In the genomic region with DNA sequence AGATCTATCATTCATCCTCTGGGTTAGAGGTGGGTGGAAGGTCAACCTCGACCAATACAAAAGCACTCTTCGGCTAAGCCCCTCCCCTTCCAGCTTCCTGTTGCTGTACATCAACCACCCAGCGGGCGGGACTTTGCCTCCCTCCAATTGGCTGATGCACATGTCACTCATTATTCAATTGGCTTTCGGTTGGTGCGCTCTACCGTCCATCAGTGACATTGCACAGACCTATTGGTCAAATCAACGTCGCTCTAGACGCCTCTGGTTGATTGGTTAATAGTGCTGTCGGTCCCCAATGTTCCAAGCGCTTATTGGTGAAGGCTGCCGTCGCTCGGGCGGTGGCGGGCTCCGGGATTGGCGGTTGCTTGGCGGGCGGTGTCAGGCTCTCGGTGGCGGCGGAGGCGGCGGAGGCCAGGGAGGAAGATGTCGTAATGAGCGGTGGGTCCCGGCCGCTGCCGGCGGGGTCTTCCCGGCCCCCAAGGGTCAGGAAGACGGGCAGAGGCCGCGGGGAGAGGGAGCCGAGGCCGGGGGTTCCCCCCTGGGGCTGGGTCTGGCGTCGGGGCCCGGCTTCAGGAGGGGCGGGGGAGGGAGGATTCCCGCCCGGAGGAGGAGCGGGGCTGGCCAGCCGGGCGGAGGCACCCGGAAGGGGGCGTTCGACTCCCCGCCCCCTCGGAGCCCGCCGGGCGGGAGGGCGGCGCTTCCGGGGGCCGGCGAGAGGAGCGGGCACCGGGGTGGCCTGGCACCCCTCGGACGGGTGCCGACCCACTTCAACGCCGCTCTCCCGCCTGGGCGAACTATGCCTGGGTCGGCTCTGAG, we compare ENCODE assay signal across 8 cellular contexts.
DNase-seq lines count a peak whose midpoint lies in the region; ATAC-seq and FAIRE-seq lines count a peak whose summit lies in the region.

A gene (plus strand): TSS at position 381 of the 816 bp plus-strand sequence. CDS start 51 bp downstream, at position 432.

- ATAC-seq in GM21367 (IDR thresholded peaks at IDR 0.05; ENCODE audit: unreplicated experiment) (peak; percentile 82), memory B cell (ENCODE audit: low read depth) (peak; percentile 81)
- peak; percentile 83 for ATAC-seq in effector memory CD8-positive, alpha-beta T cell (replicated peaks)

- no peaks in the 10 kb centered on the region for H3K27me3 Mint-ChIP-seq in effector memory CD8-positive, alpha-beta T cell
- no peaks in the 10 kb centered on the region for H3K27me3 Mint-ChIP-seq in memory B cell

- peak within 1 kb of the TSS; percentile 98 to 99 for H3K27ac Mint-ChIP-seq in effector memory CD8-positive, alpha-beta T cell
- H3K27ac Mint-ChIP-seq in memory B cell = peak within 1 kb of the TSS; percentile 96

- no peaks in the 10 kb centered on the region for H3K9me3 Mint-ChIP-seq in effector memory CD8-positive, alpha-beta T cell
- no peaks in the 10 kb centered on the region for H3K9me3 Mint-ChIP-seq in memory B cell

- H3K4me3 Mint-ChIP-seq in effector memory CD8-positive, alpha-beta T cell = peak within 1 kb of the TSS; percentile 85 to 94
- H3K4me3 Mint-ChIP-seq in memory B cell = peak within 1 kb of the TSS; percentile 95

- peak; percentile 96 for FAIRE-seq in HTR-8/SVneo (lab: Jason Lieb, UNC)

- peaks cover 61% of the 10 kb centered on the region for H3K36me3 Mint-ChIP-seq in effector memory CD8-positive, alpha-beta T cell (ENCODE audit: insufficient read depth)
- H3K36me3 Mint-ChIP-seq in memory B cell = peaks cover 5% of the 10 kb centered on the region

- DNase-seq in COLO829 (ENCODE audit: low spot score) (peak; percentile 100), HTR-8/SVneo (ENCODE audit: insufficient read length, low spot score) (peak; percentile 100), NOMO-1 treated with dmso at 0.1 percent for 144 hours (lab: John Stamatoyannopoulos, UW; ENCODE audit: unreplicated experiment) (peak; percentile 100), memory B cell (ENCODE audit: low spot score in 2 of 2) (peak; percentile 100)
- peak; percentile 98 to 100 (median 99) for DNase-seq in activated CD8-positive, alpha-beta memory T cell treated with anti-CD3 and anti-CD28 coated beads for 48 hours (ENCODE audit: low read depth in 2 of 3, low spot score in 2 of 3)
- DNase-seq in effector memory CD8-positive, alpha-beta T cell = peak; percentile 100
- DNase-seq in stimulated activated CD8-positive, alpha-beta memory T cell treated with anti-CD3 and anti-CD28 coated beads, Interleukin-12 subunit alpha, Interleukin-12 subunit beta, amount 100 ng/mL, for 24 hours (ENCODE audit: extremely low read depth) = peak; percentile 92

- H3K4me1 Mint-ChIP-seq in effector memory CD8-positive, alpha-beta T cell (ENCODE audit: low read depth in 2 of 2) = peaks cover 24 to 40% of the 10 kb centered on the region in 2 donors
- peaks cover 25% of the 10 kb centered on the region for H3K4me1 Mint-ChIP-seq in memory B cell

Comparison
In these comparisons a context has a peak if more than half of its experiments do, and no peak if none do; other contexts are left out.
1. Peak in every context shown above with its lines: DNase-seq and ATAC-seq.